Comparison of ENCODE assay signal across 1 cellular context in the genomic region with DNA sequence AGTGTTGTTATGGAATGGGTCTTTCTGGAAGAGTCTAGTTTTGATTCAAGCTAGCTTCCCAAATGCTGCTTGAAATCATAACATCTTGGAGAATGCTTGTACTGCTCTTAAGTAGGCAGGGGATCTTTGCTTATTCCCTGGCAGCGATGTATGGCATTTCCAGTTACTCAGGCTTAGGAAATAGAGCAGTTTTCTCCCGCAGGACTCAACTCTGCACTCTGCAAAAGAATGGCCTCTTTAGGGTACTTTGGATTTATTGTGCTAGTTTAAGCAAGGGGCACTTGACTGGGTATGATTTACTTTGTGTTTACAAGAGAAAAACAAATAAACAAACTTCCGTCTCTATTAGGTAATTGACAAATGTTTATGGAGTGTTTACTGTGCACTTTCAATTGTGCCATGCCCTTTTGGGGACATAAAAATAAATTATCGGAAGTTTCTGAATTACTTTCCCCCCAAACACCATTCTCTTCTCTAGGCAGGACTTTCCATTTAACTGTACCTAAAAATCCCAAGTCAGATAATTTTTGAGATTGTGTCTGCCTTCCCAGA.
TF ChIP-seq lines count a peak whose summit lies in the region.

No MANE protein-coding gene starts in this region.

TF ChIP-seq in HEK293, 187 proteins besides CTCF, POLR2A, EP300 and RAD21 (continued from another document):
- TF ChIP-seq, protein P1, sequence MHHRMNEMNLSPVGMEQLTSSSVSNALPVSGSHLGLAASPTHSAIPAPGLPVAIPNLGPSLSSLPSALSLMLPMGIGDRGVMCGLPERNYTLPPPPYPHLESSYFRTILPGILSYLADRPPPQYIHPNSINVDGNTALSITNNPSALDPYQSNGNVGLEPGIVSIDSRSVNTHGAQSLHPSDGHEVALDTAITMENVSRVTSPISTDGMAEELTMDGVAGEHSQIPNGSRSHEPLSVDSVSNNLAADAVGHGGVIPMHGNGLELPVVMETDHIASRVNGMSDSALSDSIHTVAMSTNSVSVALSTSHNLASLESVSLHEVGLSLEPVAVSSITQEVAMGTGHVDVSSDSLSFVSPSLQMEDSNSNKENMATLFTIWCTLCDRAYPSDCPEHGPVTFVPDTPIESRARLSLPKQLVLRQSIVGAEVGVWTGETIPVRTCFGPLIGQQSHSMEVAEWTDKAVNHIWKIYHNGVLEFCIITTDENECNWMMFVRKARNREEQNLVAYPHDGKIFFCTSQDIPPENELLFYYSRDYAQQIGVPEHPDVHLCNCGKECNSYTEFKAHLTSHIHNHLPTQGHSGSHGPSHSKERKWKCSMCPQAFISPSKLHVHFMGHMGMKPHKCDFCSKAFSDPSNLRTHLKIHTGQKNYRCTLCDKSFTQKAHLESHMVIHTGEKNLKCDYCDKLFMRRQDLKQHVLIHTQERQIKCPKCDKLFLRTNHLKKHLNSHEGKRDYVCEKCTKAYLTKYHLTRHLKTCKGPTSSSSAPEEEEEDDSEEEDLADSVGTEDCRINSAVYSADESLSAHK (tag by site-specific recombination; IDR thresholded peaks at IDR 0.05): peak; percentile 70
